ENCODE assay signal across 12 cellular contexts in the genomic region with DNA sequence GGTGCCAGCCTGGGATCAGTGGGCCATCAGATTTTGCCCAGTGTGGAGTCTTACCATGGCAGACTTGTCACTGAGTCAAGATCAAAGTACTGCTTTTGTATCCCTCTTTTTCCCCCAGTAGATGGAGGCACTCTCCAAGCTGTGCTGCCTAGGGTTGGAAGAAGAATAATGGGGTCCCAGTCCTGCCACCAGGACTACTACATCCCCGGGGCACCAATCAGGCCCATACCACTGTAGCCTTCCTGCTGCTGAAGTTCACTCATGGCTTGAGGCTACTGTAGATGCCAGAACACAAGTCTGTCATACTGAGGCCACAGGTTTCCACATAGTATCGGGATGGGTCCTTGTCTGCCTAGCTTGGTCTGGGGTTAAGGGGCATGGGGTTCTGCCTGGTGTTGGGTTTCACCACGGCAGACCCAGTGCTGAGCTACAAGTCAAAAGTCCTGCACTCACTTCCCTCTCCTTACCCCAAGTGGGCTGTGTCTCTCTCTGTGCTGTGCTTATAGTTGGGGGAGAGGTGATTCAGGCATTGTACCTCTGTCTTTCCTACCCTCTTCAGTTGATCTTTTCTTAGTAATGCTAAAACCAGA.
"Had no signal": no experiment of that assay in that cellular context is flagged by ENCODE, and none has a peak within 500 bp of the region (broad histone marks: within the 10 kb centered on the region; RNA-seq: fewer than 3 reads in every experiment).

No MANE protein-coding gene starts in this region.

- H3K27me3 Mint-ChIP-seq: activated B cell treated with CpG ODN at 0.5 μM for 24 hours; activated naive CD8-positive, alpha-beta T cell had no signal

- H3K4me3 Mint-ChIP-seq: activated B cell treated with CpG ODN at 0.5 μM for 24 hours; activated naive CD8-positive, alpha-beta T cell; stimulated activated effector memory CD8-positive, alpha-beta T cell treated with anti-CD3 and anti-CD28 coated beads, Interleukin-12 subunit alpha, Interleukin-12 subunit beta, amount 100 ng/mL, for 72 hours; T-helper 1 cell treated with Interleukin-12 subunit alpha and Interleukin-12 subunit beta and Interleukin-4 antibody, amounts not matched to agents 30 μg/mL and 1 μg/mL, for 36 hours had no signal

- H3K27ac ChIP-seq: esophagus muscularis mucosa, heart left ventricle, tibial nerve had no signal

- H3K27me3 ChIP-seq: esophagus muscularis mucosa, heart left ventricle, tibial nerve had no signal

- H3K4me3 ChIP-seq: esophagus muscularis mucosa, heart left ventricle, smooth muscle cell, tibial nerve had no signal

- H3K4me2 ChIP-seq: smooth muscle cell had no signal

- H3K27ac Mint-ChIP-seq: activated B cell treated with CpG ODN at 0.5 μM for 24 hours; activated naive CD8-positive, alpha-beta T cell; stimulated activated effector memory CD8-positive, alpha-beta T cell treated with anti-CD3 and anti-CD28 coated beads, Interleukin-12 subunit alpha, Interleukin-12 subunit beta, amount 100 ng/mL, for 72 hours; T-helper 1 cell treated with Interleukin-12 subunit alpha and Interleukin-12 subunit beta and Interleukin-4 antibody, amounts not matched to agents 30 μg/mL and 1 μg/mL, for 36 hours had no signal

- H3K36me3 ChIP-seq: esophagus muscularis mucosa had no signal

- DNase-seq: activated B cell treated with CpG ODN at 0.5 μM for 24 hours; activated effector memory CD4-positive, alpha-beta T cell treated with anti-CD3 and anti-CD28 coated beads, Interleukin-2, amount 50 U/mL, for 16 hours; activated T-cell treated with anti-CD3 and anti-CD28 coated beads, Interleukin-2, amount 50 U/mL, for 1 hour; anterior cingulate cortex; heart left ventricle; left ventricle myocardium superior had no signal
